1 cellular context compared by ENCODE assay signal in genomic region chr7:98872328-98872924, GRCh38.
TF ChIP-seq lines count a peak whose summit lies in the region.

No MANE protein-coding gene starts in this region.

TF ChIP-seq in K562, 482 proteins besides CTCF, POLR2A, EP300 and RAD21 (continued from another document):
- TF ChIP-seq TEAD4 (IDR thresholded peaks at IDR 0.05; ENCODE audit: low read length), result peak; percentile 20; the same call in 1 of the 2 replicates
- no peak for TF ChIP-seq TEAD4 (CRISPR knock-in tag; IDR thresholded peaks at IDR 0.05; ENCODE audit: borderline replicate concordance)
- no peak for TF ChIP-seq NCOA1 (IDR thresholded peaks at IDR 0.05; ENCODE audit: low read depth)
- peak; percentile 57 for TF ChIP-seq PKNOX1 (IDR thresholded peaks at IDR 0.05)
- peak; percentile 97 for TF ChIP-seq ZNF384 (IDR thresholded peaks at IDR 0.05; ENCODE audit: low read depth, low read length)
- TF ChIP-seq SRSF7 (optimal IDR thresholded peaks at IDR 0.05; ENCODE audit: low read depth, low read length), result no peak
- TF ChIP-seq, protein P1, sequence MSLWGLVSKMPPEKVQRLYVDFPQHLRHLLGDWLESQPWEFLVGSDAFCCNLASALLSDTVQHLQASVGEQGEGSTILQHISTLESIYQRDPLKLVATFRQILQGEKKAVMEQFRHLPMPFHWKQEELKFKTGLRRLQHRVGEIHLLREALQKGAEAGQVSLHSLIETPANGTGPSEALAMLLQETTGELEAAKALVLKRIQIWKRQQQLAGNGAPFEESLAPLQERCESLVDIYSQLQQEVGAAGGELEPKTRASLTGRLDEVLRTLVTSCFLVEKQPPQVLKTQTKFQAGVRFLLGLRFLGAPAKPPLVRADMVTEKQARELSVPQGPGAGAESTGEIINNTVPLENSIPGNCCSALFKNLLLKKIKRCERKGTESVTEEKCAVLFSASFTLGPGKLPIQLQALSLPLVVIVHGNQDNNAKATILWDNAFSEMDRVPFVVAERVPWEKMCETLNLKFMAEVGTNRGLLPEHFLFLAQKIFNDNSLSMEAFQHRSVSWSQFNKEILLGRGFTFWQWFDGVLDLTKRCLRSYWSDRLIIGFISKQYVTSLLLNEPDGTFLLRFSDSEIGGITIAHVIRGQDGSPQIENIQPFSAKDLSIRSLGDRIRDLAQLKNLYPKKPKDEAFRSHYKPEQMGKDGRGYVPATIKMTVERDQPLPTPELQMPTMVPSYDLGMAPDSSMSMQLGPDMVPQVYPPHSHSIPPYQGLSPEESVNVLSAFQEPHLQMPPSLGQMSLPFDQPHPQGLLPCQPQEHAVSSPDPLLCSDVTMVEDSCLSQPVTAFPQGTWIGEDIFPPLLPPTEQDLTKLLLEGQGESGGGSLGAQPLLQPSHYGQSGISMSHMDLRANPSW (CRISPR knock-in tag; IDR thresholded peaks at IDR 0.05), result no peak
- no peak for TF ChIP-seq HSF4 (CRISPR knock-in tag; IDR thresholded peaks at IDR 0.05; ENCODE audit: borderline replicate concordance)
- no peak for TF ChIP-seq RBM17 (IDR thresholded peaks at IDR 0.05; ENCODE audit: borderline replicate concordance, low read depth, low read length)
- no peak for TF ChIP-seq PBX2 (CRISPR knock-in tag; IDR thresholded peaks at IDR 0.05; ENCODE audit: low read depth)
- TF ChIP-seq PBX2 (tag; conservative IDR thresholded peaks at IDR 0.05; ENCODE audit: low read depth), result 0 out of 2 replicates have a peak, but pooled peaks have one; percentile 33
